28 cellular contexts compared by ENCODE assay signal in the genomic region with DNA sequence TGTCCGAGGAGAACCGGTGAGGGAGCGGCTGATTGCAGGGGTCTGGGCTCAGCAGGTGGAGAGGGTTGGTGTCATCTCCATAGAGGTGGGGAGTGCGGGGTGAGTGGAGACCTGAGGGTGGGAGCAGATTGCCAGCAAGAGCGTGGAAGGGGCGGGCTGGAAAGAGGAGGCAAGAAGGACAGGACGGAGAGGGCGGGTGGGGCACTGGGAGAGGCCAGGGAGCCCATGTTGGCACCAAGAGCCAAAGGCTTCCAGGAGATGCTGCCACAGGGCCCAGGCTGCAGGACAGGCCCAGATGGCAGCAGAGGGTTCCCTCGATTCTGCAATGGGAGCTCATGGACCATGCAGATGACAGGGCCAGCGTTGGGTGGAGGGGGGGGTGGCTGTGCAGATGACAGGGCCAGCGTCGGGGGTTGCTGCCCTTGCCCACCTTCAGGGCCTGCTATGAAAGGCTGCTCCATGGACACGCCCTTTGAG.
"Had no signal": no experiment of that assay in that cellular context is flagged by ENCODE, and none has a peak within 500 bp of the region (broad histone marks: within the 10 kb centered on the region; RNA-seq: fewer than 3 reads in every experiment).

No MANE protein-coding gene starts in this region.

- H3K27ac ChIP-seq: brain microvascular endothelial cell, cardiac muscle cell, KMS-11, SJSA1 had no signal

- H3K36me3 ChIP-seq: brain microvascular endothelial cell, cardiac muscle cell, MG63, SJSA1 had no signal

- H3K4me3 ChIP-seq: cardiac muscle cell, MG63, SJSA1 had no signal

- H3K36me3 Mint-ChIP-seq: activated naive CD8-positive, alpha-beta T cell had no signal

- H3K9me3 Mint-ChIP-seq: activated CD8-positive, alpha-beta T cell treated with anti-CD3 and anti-CD28 coated beads for 36 hours; activated naive CD4-positive, alpha-beta T cell treated with anti-CD3 and anti-CD28 coated beads for 36 hours; activated T-cell treated with anti-CD3 and anti-CD28 coated beads, Interleukin-2, amount 50 U/mL, for 4 hours; activated T-helper 17 cell treated with anti-CD3 and anti-CD28 coated beads, Interleukin-2, amount 50 U/mL, for 72 hours; IgD-negative memory B cell; T-helper 1 cell treated with Interleukin-12 subunit alpha and Interleukin-12 subunit beta and Interleukin-4 antibody, amounts not matched to agents 30 μg/mL and 1 μg/mL, for 36 hours had no signal

- H3K4me3 Mint-ChIP-seq: activated CD8-positive, alpha-beta T cell treated with anti-CD3 and anti-CD28 coated beads for 36 hours; activated naive CD4-positive, alpha-beta T cell treated with anti-CD3 and anti-CD28 coated beads for 36 hours; activated naive CD8-positive, alpha-beta T cell; activated T-cell treated with anti-CD3 and anti-CD28 coated beads, Interleukin-2, amount 50 U/mL, for 4 hours; activated T-helper 17 cell treated with anti-CD3 and anti-CD28 coated beads, Interleukin-2, amount 50 U/mL, for 72 hours; T-helper 1 cell treated with Interleukin-12 subunit alpha and Interleukin-12 subunit beta and Interleukin-4 antibody, amounts not matched to agents 30 μg/mL and 1 μg/mL, for 36 hours had no signal

- H3K9ac ChIP-seq: KMS-11 had no signal

- ATAC-seq: activated CD4-positive, CD25-positive, alpha-beta regulatory T cell treated with anti-CD3 and anti-CD28 coated beads, Interleukin-2, amount 50 U/mL, for 24 hours; activated CD8-positive, alpha-beta T cell treated with anti-CD3 and anti-CD28 coated beads for 36 hours; activated T-cell treated with anti-CD3 and anti-CD28 coated beads, Interleukin-2, amount 50 U/mL, for 4 hours; activated T-helper 17 cell treated with anti-CD3 and anti-CD28 coated beads, Interleukin-2, amount 50 U/mL, for 72 hours; SK-N-SH treated with all-trans-retinoic acid at 6 μM for 48 hours had no signal

- H3K27me3 ChIP-seq: brain microvascular endothelial cell, cardiac muscle cell, MG63, SJSA1 had no signal

- H3K27ac Mint-ChIP-seq: activated CD8-positive, alpha-beta T cell treated with anti-CD3 and anti-CD28 coated beads for 36 hours; activated naive CD4-positive, alpha-beta T cell treated with anti-CD3 and anti-CD28 coated beads for 36 hours; activated naive CD8-positive, alpha-beta T cell; activated T-helper 17 cell treated with anti-CD3 and anti-CD28 coated beads, Interleukin-2, amount 50 U/mL, for 72 hours; IgD-negative memory B cell; T-helper 1 cell treated with Interleukin-12 subunit alpha and Interleukin-12 subunit beta and Interleukin-4 antibody, amounts not matched to agents 30 μg/mL and 1 μg/mL, for 36 hours had no signal

- DNase-seq: activated CD4-positive, alpha-beta T cell treated with anti-CD3 and anti-CD28 coated beads for 4 hours; activated CD8-positive, alpha-beta T cell treated with anti-CD3 and anti-CD28 coated beads for 36 hours; activated gamma-delta T cell; activated naive CD4-positive, alpha-beta T cell treated with anti-CD3 and anti-CD28 coated beads for 36 hours; activated T-cell treated with anti-CD3 and anti-CD28 coated beads, Interleukin-2, amount 50 U/mL, for 4 hours; amygdala; brain microvascular endothelial cell; MG63; MV-4-11; NCI-H1092 treated with DMSO at 0.1 percent for 48 hours; NCI-H1417 treated with DMSO at 0.1 percent for 48 hours; NCI-H1694 treated with DMSO at 0.1 percent for 48 hours; NCI-H2029 treated with DMSO at 0.1 percent for 48 hours; NCI-H345; NCI-H510A; NCI-H526 treated with DMSO at 0.1 percent for 48 hours; NCI-H82; RPMI8226; SHP77 had no signal

- H3K27me3 Mint-ChIP-seq: activated CD8-positive, alpha-beta T cell treated with anti-CD3 and anti-CD28 coated beads for 36 hours; activated T-helper 17 cell treated with anti-CD3 and anti-CD28 coated beads, Interleukin-2, amount 50 U/mL, for 72 hours had no signal

- H3K9me3 ChIP-seq: MG63, SJSA1 had no signal
